In the genomic region with DNA sequence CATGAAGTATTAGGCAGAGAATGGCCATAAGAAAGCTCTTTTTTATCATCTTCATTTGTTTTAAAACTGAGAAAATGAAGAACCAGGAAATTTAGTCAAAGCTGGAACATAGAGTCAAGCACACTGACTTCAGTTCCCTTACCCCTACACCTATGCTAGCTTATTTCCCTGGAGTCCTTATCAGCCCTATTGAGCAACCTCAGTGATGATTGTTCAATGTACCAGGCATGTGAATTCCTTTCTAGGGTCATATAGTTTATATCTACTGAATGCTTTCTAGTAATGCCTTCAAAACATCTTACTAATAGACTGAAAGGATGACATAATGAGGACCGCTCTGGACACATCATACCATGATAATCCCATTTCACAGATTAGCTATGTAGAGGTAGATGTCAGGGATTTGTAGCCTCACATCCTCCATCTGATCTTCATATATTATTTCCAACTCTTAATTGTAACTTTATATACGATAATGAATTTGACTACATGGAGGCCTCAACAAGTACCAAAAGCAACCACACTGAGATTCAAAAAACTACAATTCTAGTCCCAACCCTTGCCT, we compare ENCODE assay signal across 19 cellular contexts.
"Had no signal": no experiment of that assay in that cellular context is flagged by ENCODE, and none has a peak within 500 bp of the region (broad histone marks: within the 10 kb centered on the region; RNA-seq: fewer than 3 reads in every experiment).

No MANE protein-coding gene starts in this region.

- H3K4me3 ChIP-seq: heart left ventricle, psoas muscle, sigmoid colon, skin epidermis, tibial artery, upper lobe of right lung, vagina had no signal

- H3K27me3 ChIP-seq: sigmoid colon, tibial artery, upper lobe of right lung, vagina had no signal

- H3K9me3 Mint-ChIP-seq: dendritic cell treated with granulocyte-macrophage colony-stimulating factor and Interleukin-4, amounts not matched to agents 40 ng/mL and 50 ng/mL, for 4 days; effector memory CD8-positive, alpha-beta T cell; nephron progenitor cell had no signal

- H3K4me3 Mint-ChIP-seq: dendritic cell treated with granulocyte-macrophage colony-stimulating factor and Interleukin-4, amounts not matched to agents 40 ng/mL and 50 ng/mL, for 4 days; effector memory CD8-positive, alpha-beta T cell; naive thymus-derived CD4-positive, alpha-beta T cell; nephron progenitor cell had no signal

- H3K27ac ChIP-seq: heart left ventricle, psoas muscle, sigmoid colon, skin epidermis, tibial artery, upper lobe of right lung, vagina had no signal

- H3K36me3 ChIP-seq: heart left ventricle, sigmoid colon, tibial artery, upper lobe of right lung, vagina had no signal

- H3K36me3 Mint-ChIP-seq: naive thymus-derived CD4-positive, alpha-beta T cell had no signal

- ATAC-seq: effector memory CD8-positive, alpha-beta T cell; heart left ventricle; left lobe of liver; naive thymus-derived CD4-positive, alpha-beta T cell; psoas muscle; upper lobe of right lung had no signal

- H3K4me1 Mint-ChIP-seq: naive thymus-derived CD4-positive, alpha-beta T cell had no signal

- H3K4me1 ChIP-seq: psoas muscle, tibial artery, upper lobe of right lung had no signal

- H3K9me3 ChIP-seq: heart left ventricle, psoas muscle, sigmoid colon, tibial artery, upper lobe of right lung, vagina had no signal

- H3K27ac Mint-ChIP-seq: dendritic cell treated with granulocyte-macrophage colony-stimulating factor and Interleukin-4, amounts not matched to agents 40 ng/mL and 50 ng/mL, for 4 days; effector memory CD8-positive, alpha-beta T cell; naive thymus-derived CD4-positive, alpha-beta T cell; nephron progenitor cell had no signal

- DNase-seq: effector memory CD8-positive, alpha-beta T cell; foreskin melanocyte; heart left ventricle; hypothalamus; islet precursor cell; mammary epithelial cell; naive thymus-derived CD4-positive, alpha-beta T cell; nephron progenitor cell; psoas muscle; sigmoid colon; stimulated activated CD4-positive, alpha-beta T cell treated with anti-CD3 and anti-CD28 coated beads, Interleukin-12 subunit alpha, Interleukin-12 subunit beta, amount 100 ng/mL, for 4 hours; stimulated activated CD4-positive, alpha-beta T cell treated with anti-CD3 and anti-CD28 coated beads, Interleukin-2, amount 100 ng/mL, for 48 hours; stimulated activated naive CD4-positive, alpha-beta T cell treated with Interleukin-2 at 50 U/mL for 16 hours; tibial artery; upper lobe of right lung had no signal

- H3K27me3 Mint-ChIP-seq: dendritic cell treated with granulocyte-macrophage colony-stimulating factor and Interleukin-4, amounts not matched to agents 40 ng/mL and 50 ng/mL, for 4 days had no signal
